Comparison of ENCODE assay signal across 27 cellular contexts in genomic region chr4:61405307-61405706, GRCh38.
A peak's percentile ranks its signal among the peaks of the same experiment; 100 is the strongest.
DNase-seq lines count a peak whose midpoint lies in the region; ATAC-seq and TF ChIP-seq lines count a peak whose summit lies in the region.
"Had no signal": no experiment of that assay in that cellular context is flagged by ENCODE, and none has a peak within 500 bp of the region (broad histone marks: within the 10 kb centered on the region; RNA-seq: fewer than 3 reads in every experiment).

No MANE protein-coding gene starts in this region.

- CTCF ChIA-PET in SK-N-SH (lab: Yijun Ruan, JAX) = no interaction called here

- no peak overlapping the region for H3K9ac ChIP-seq in SK-N-SH
- H3K9ac ChIP-seq: BLaER1; BLaER1 treated with 17β-estradiol and CSF1 and Interleukin-3, amounts not matched to agents 10 nM and 100 nM had no signal

- H4K20me1 ChIP-seq in SK-N-SH (ENCODE audit: insufficient read depth) = no peaks in the 10 kb centered on the region
- H4K20me1 ChIP-seq: BLaER1; BLaER1 treated with 17β-estradiol and CSF1 and Interleukin-3, amounts not matched to agents 10 nM and 100 nM had no signal

- H3K27me3 ChIP-seq in SK-N-SH (ENCODE audit: insufficient read depth) = no peaks in the 10 kb centered on the region
- H3K27me3 ChIP-seq: BE2C; BLaER1; BLaER1 treated with 17β-estradiol and CSF1 and Interleukin-3, amounts not matched to agents 10 nM and 100 nM had no signal

- POLR2A ChIA-PET in SK-N-SH (lab: Yijun Ruan, JAX) = no interaction called here

- no peak overlapping the region for H3K4me3 ChIP-seq in SK-N-SH (ENCODE audit: low read depth in 2 of 2, low read length in 1 of 2)
- H3K4me3 ChIP-seq: A549; BLaER1; BLaER1 treated with 17β-estradiol and CSF1 and Interleukin-3, amounts not matched to agents 10 nM and 100 nM had no signal

- no peak overlapping the region for H3K4me2 ChIP-seq in SK-N-SH
- H3K4me2 ChIP-seq: A549; BLaER1; BLaER1 treated with 17β-estradiol and CSF1 and Interleukin-3, amounts not matched to agents 10 nM and 100 nM had no signal

- TF ChIP-seq EP300 in SK-N-SH (IDR thresholded peaks at IDR 0.05; ENCODE audit: borderline replicate concordance in 1 of 2, low read depth in 1 of 2, low read length in 1 of 2) = no peak

- 85% methylated on average over 1 of the region's 1 CpG for WGBS in SK-N-SH (ENCODE audit: low lambda C conversion rate)

- H3F3A ChIP-seq in SK-N-SH (replicated peaks; ENCODE audit: insufficient read depth) = no peaks in the 10 kb centered on the region

- TF ChIP-seq CTCF in SK-N-SH (IDR thresholded peaks at IDR 0.05) = no peak

- DNase-seq in SK-N-SH = no peak
- DNase-seq: 8988T; ACHN; AML-193; BE2C; C1 segment of cervical spinal cord; Caco-2; Calu3; CD4-positive, alpha-beta memory T cell; CD4-positive, alpha-beta T cell; CD4-positive, CD25-positive, alpha-beta regulatory T cell; CD8-positive, alpha-beta memory T cell; CD8-positive, alpha-beta T cell; COR-L47; DMS 273 treated with DMSO at 0.1 percent for 48 hours; DMS153; DMS53; DMS79; DMS79 treated with DMSO at 0.1 percent for 48 hours; DND-41; EL had no signal

- H3K79me2 ChIP-seq in SK-N-SH (ENCODE audit: insufficient read depth) = no peaks in the 10 kb centered on the region; the same call in 1 of the 2 replicates

- ATAC-seq in SK-N-SH treated with all-trans-retinoic acid at 6 μM for 48 hours = no peak
- ATAC-seq: A549; CD8-positive, alpha-beta T cell had no signal

- TF ChIP-seq RAD21 in SK-N-SH (IDR thresholded peaks at IDR 0.05; ENCODE audit: low read length) = no peak

- H3K9me2 ChIP-seq in SK-N-SH = no peaks in the 10 kb centered on the region

- H3K4me1 ChIP-seq in SK-N-SH (ENCODE audit: control insufficient read depth in 1 of 2, insufficient read depth in 2 of 2, low read depth in 1 of 2, low read length in 1 of 2) = no peaks in the 10 kb centered on the region
- H3K4me1 ChIP-seq: A549, BE2C, BLaER1, Caco-2 had no signal

- no peak overlapping the region for H2AFZ ChIP-seq in SK-N-SH (ENCODE audit: low read depth)

- H3K27ac ChIP-seq in SK-N-SH (ENCODE audit: low read depth in 2 of 2, low read length in 1 of 2) = no peak overlapping the region
- H3K27ac ChIP-seq: 22Rv1; A549; BLaER1; BLaER1 treated with 17β-estradiol and CSF1 and Interleukin-3, amounts not matched to agents 10 nM and 100 nM; C4-2B had no signal

- H3K36me3 ChIP-seq in SK-N-SH (replicated peaks in 1 of 2; ENCODE audit: control insufficient read depth in 1 of 2, insufficient read depth in 2 of 2, low read length in 1 of 2) = no peaks in the 10 kb centered on the region
- H3K36me3 ChIP-seq: BE2C; BLaER1; BLaER1 treated with 17β-estradiol and CSF1 and Interleukin-3, amounts not matched to agents 10 nM and 100 nM had no signal

- H3K9me3 ChIP-seq in SK-N-SH = no peaks in the 10 kb centered on the region
- H3K9me3 ChIP-seq: A549; BE2C; BLaER1; BLaER1 treated with 17β-estradiol and CSF1 and Interleukin-3, amounts not matched to agents 10 nM and 100 nM; Caco-2 had no signal

TF ChIP-seq in SK-N-SH treated with all-trans-retinoic acid at 6 μM for 48 hours, 23 proteins besides CTCF, POLR2A, EP300 and RAD21:
- TF ChIP-seq ZNF70 (CRISPR knock-in tag; IDR thresholded peaks at IDR 0.05) (no peak), ISL1 (CRISPR knock-in tag; IDR thresholded peaks at IDR 0.05) (peak; percentile 92), TSHZ2 (CRISPR knock-in tag; IDR thresholded peaks at IDR 0.05) (no peak), ESRRG (CRISPR knock-in tag; IDR thresholded peaks at IDR 0.05) (0 out of 2 replicates have a peak, but pooled peaks have one; percentile 38)

TF ChIP-seq in SK-N-SH, 30 proteins besides CTCF, POLR2A, EP300 and RAD21:
- TF ChIP-seq SIN3A (IDR thresholded peaks at IDR 0.05; ENCODE audit: borderline replicate concordance, low read depth, low read length) (no peak), JUND (IDR thresholded peaks at IDR 0.05) (no peak), FOSL2 (IDR thresholded peaks at IDR 0.05; ENCODE audit: borderline replicate concordance, low read depth) (no peak)
